ENCODE assay signal across 1 cellular context in the genomic region with DNA sequence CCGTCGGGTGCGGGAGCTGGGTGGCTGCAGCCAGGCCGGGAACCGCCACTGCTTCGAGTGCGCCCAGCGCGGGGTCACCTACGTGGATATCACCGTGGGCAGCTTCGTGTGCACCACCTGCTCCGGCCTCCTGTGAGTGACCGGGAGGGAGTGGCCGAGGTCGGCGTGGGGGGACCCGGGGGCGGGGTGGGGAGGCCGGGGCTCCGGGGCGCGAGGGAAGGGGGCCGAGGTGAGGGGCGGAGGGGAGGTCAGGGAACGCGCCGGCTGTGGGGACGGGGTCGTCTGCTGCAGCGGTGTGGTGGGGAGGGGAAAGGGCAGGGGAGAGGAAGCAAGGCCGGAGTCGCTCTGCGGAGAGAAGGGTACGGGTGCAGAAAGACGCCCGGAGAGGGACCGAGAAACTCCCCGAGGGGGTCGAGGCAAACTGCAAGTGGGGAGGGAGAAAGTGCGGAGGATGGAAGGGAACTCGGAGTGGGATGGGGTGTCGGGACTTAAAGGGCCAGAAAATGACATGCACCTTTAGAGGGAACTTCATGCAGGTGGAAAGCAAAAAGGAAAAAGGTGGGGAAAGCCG.
TF ChIP-seq lines count a peak whose summit lies in the region.

No MANE protein-coding gene starts in this region.

TF ChIP-seq in HEK293, 187 proteins besides CTCF, POLR2A, EP300 and RAD21 (continued from another document):
- TF ChIP-seq, protein P1, sequence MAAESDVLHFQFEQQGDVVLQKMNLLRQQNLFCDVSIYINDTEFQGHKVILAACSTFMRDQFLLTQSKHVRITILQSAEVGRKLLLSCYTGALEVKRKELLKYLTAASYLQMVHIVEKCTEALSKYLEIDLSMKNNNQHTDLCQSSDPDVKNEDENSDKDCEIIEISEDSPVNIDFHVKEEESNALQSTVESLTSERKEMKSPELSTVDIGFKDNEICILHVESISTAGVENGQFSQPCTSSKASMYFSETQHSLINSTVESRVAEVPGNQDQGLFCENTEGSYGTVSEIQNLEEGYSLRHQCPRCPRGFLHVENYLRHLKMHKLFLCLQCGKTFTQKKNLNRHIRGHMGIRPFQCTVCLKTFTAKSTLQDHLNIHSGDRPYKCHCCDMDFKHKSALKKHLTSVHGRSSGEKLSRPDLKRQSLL (tag by site-specific recombination; IDR thresholded peaks at IDR 0.05) = no peak
- TF ChIP-seq ZXDB (tag by site-specific recombination; IDR thresholded peaks at IDR 0.05) (no peak), ZBTB8A (tag by site-specific recombination; IDR thresholded peaks at IDR 0.05) (peak; percentile 7), ZNF777 (tag by site-specific recombination; IDR thresholded peaks at IDR 0.05; ENCODE audit: borderline replicate concordance) (no peak)
